8 cellular contexts compared by ENCODE assay signal in genomic region chr19:8578642-8579265, GRCh38. TPM values are rescaled to one million over a fixed set of nuclear protein-coding genes. Genes with fewer than 3 reads are reported as not detected.
DNase-seq lines count a peak whose midpoint lies in the region; ATAC-seq and TF ChIP-seq lines count a peak whose summit lies in the region.

No MANE protein-coding gene starts in this region.

- H3K36me3 ChIP-seq in IMR-90 (ENCODE audit: control insufficient read depth, insufficient read depth, low read length), result no peaks in the 10 kb centered on the region
- H3K36me3 ChIP-seq in cardiac muscle cell, result no peaks in the 10 kb centered on the region

- BruUV-seq in IMR-90 (replicated peaks; lab: Mats Ljungman, UMichigan), result no TSS peak

- no peak overlapping the region for H2BK15ac ChIP-seq in IMR-90 (ENCODE audit: low read depth, low read length)

- H3K4me3 ChIP-seq in IMR-90 (ENCODE audit: insufficient read depth, low read depth, low read length) (no peak overlapping the region), cardiac muscle cell (no peak overlapping the region)

- no peak overlapping the region for H3K23ac ChIP-seq in IMR-90 (ENCODE audit: low read depth, low read length)

- H3K9me3 Mint-ChIP-seq in activated naive CD8-positive, alpha-beta T cell (ENCODE audit: low read depth), result no peaks in the 10 kb centered on the region

- no peak overlapping the region for H3K18ac ChIP-seq in IMR-90 (ENCODE audit: low read depth, low read length)

- H3K9ac ChIP-seq in IMR-90 (ENCODE audit: low read depth, low read length), result no peak overlapping the region

- CTCF ChIA-PET in IMR-90 (lab: Yijun Ruan, JAX), result interaction anchor here (1.0 to 1.9 kb wide), 6 partner anchors 10 to 226 kb away, joined by 3 to 8 read pairs (median 4); no protein-coding TSS in a partner anchor

- H2BK20ac ChIP-seq in IMR-90 (ENCODE audit: low read depth, low read length), result no peak overlapping the region

- H3K9me3 ChIP-seq in IMR-90 (ENCODE audit: control insufficient read depth, insufficient read depth, low read length) (no peaks in the 10 kb centered on the region), cardiac muscle cell (ENCODE audit: low read depth) (no peaks in the 10 kb centered on the region)

- 13% methylated on average over 6 of the region's 17 CpGs; no CpG with 5 or more reads in 1 of the 2 experiments for WGBS in IMR-90 (ENCODE audit: extremely low coverage in 2 of 2, insufficient read length in 1 of 2), 2 experiments

- H3K4me3 Mint-ChIP-seq in activated naive CD8-positive, alpha-beta T cell, result peak overlapping the region; percentile 5

- H3K27me3 Mint-ChIP-seq in activated naive CD8-positive, alpha-beta T cell, result no peaks in the 10 kb centered on the region

- H3K36me3 Mint-ChIP-seq in activated naive CD8-positive, alpha-beta T cell, result peaks cover 4% of the 10 kb centered on the region

- TF ChIP-seq RAD21 in IMR-90 (IDR thresholded peaks at IDR 0.05; ENCODE audit: low read length), result peak; percentile 65

- dilution Hi-C loops in IMR-90 (cut with HindIII; ENCODE audit: low sequenced_read_pairs, unreplicated experiment), result no loop called here

- no peaks in the 10 kb centered on the region for H4K20me1 ChIP-seq in IMR-90 (ENCODE audit: insufficient read depth, low read length)

- H2AK9ac ChIP-seq in IMR-90 (replicated peaks; ENCODE audit: low read depth, low read length, poor library complexity), result peak overlapping the region; percentile 78

- TF ChIP-seq POLR2A in IMR-90 (IDR thresholded peaks at IDR 0.05; ENCODE audit: low read depth, low read length), result no peak

- no peak overlapping the region for H3K4me2 ChIP-seq in IMR-90 (ENCODE audit: low read depth, low read length)

- DNase-seq in Caki2 (ENCODE audit: low read depth) (peak; percentile 42), IMR-90 (peak; percentile 53), SW480 (ENCODE audit: low spot score) (peak; percentile 38), cardiac muscle cell (ENCODE audit: low read depth in 1 of 2, low spot score in 1 of 2) (peak; percentile 74 to 85), retina (peak; percentile 80)

- intact Hi-C loops in IMR-90 (cut with micrococcal nuclease), result loop anchor here (2.0 to 5.0 kb wide), 2 partner anchors 166 to 224 kb away; partner anchors contain the start of gene MARCHF2

- no peak overlapping the region for H4K8ac ChIP-seq in IMR-90 (ENCODE audit: low read depth in 2 of 2, low read length in 2 of 2)

- peak overlapping the region; percentile 34 for H3K27ac Mint-ChIP-seq in activated naive CD8-positive, alpha-beta T cell

- no peak overlapping the region for H2AK5ac ChIP-seq in IMR-90 (ENCODE audit: low read depth, low read length)

- H4K5ac ChIP-seq in IMR-90 (ENCODE audit: low read depth, low read length), result no peak overlapping the region

- H2AFZ ChIP-seq in IMR-90 (replicated peaks; ENCODE audit: low read length, poor library complexity), result peak overlapping the region; percentile 40

- H3K27me3 ChIP-seq in IMR-90 (ENCODE audit: control insufficient read depth, insufficient read depth, low read length) (no peaks in the 10 kb centered on the region), cardiac muscle cell (peaks cover 9% of the 10 kb centered on the region)

- H3K9me1 ChIP-seq in IMR-90 (ENCODE audit: insufficient read depth, low read length), result peaks cover 6% of the 10 kb centered on the region; the same call in 1 of the 2 replicates

- no peak overlapping the region for H4K91ac ChIP-seq in IMR-90 (ENCODE audit: insufficient read depth, low read depth, low read length)

- POLR2A ChIA-PET in IMR-90 (lab: Charles Lee; ENCODE audit: unreplicated experiment), result no interaction called here

- H3K79me1 ChIP-seq in IMR-90 (ENCODE audit: low read depth in 1 of 2, low read length in 2 of 2), result no peaks in the 10 kb centered on the region

- peaks cover 43% of the 10 kb centered on the region for H3K4me1 Mint-ChIP-seq in activated naive CD8-positive, alpha-beta T cell (ENCODE audit: low read depth)

- H2BK120ac ChIP-seq in IMR-90 (ENCODE audit: low read depth, low read length), result no peak overlapping the region

- no peak overlapping the region for H3K14ac ChIP-seq in IMR-90 (replicated peaks; ENCODE audit: low read depth, low read length)

- TF ChIP-seq CTCF in IMR-90 (conservative IDR thresholded peaks at IDR 0.05; ENCODE audit: low read depth, low read length), result peak; percentile 76
- TF ChIP-seq CTCF in cardiac muscle cell (IDR thresholded peaks at IDR 0.05; ENCODE audit: low read depth, low read length), result peak; percentile 96

- H3K56ac ChIP-seq in IMR-90 (ENCODE audit: extremely low read depth, insufficient read depth, low read length), result no peak overlapping the region

- no peak overlapping the region for H3K4ac ChIP-seq in IMR-90 (ENCODE audit: low read depth, low read length)

- H2BK5ac ChIP-seq in IMR-90 (ENCODE audit: low read depth, low read length, poor library complexity, severe bottlenecking), result no peak overlapping the region

- ATAC-seq in IMR-90 (ENCODE audit: low read depth), result peak; percentile 71
- ATAC-seq in GM18873 (IDR thresholded peaks at IDR 0.05; ENCODE audit: low FRiP score, unreplicated experiment), result no peak
- ATAC-seq in GM19023 (IDR thresholded peaks at IDR 0.05; ENCODE audit: unreplicated experiment), result no peak

- no peak overlapping the region for H3K27ac ChIP-seq in IMR-90 (ENCODE audit: insufficient read depth, low read length)
- H3K27ac ChIP-seq in cardiac muscle cell, result no peak overlapping the region

- in situ Hi-C loops in Caki2 (cut with HindIII; ENCODE audit: low pct_unique_long_range_greater_than_20kb, low sequenced_read_pairs) (no loop called here), IMR-90 (cut with MboI; ENCODE audit: low sequenced_read_pairs) (loop anchor here (5.0 kb wide), 1 partner anchor 256 kb away; the partner anchor contains the start of genes NDUFA7 and RPS28)

- H3K4me1 ChIP-seq in IMR-90 (ENCODE audit: control insufficient read depth, insufficient read depth, low read length), result peaks cover 5% of the 10 kb centered on the region; the same call in 1 of the 2 replicates
- H3K4me1 ChIP-seq in cardiac muscle cell (ENCODE audit: low read depth), result no peaks in the 10 kb centered on the region

TF ChIP-seq in IMR-90, 13 proteins besides CTCF, POLR2A, EP300 and RAD21:
- TF ChIP-seq NFE2L2 (IDR thresholded peaks at IDR 0.05; ENCODE audit: low read depth, low read length), result no peak
- TF ChIP-seq SMC3 (IDR thresholded peaks at IDR 0.05; ENCODE audit: low read depth, low read length), result peak; percentile 54
- no peak for TF ChIP-seq MAZ (IDR thresholded peaks at IDR 0.05; ENCODE audit: borderline replicate concordance, low read depth, low read length)

RNA-seq across cellular contexts. Expression of gene MYO1F, which starts 1.5 kb away (rescaled TPM):
- total RNA-seq in Caki2 (2014; rRNA removed; shearing (Covaris generic); ENCODE audit: low replicate concordance), result 0.03 and 0.52 TPM in 2 replicates
- total RNA-seq in IMR-90 (2012; rRNA removed) (under 0.01 and 0.18 TPM in 2 replicates), cardiac muscle cell (0.03 and 0.18 TPM in 2 replicates)
- polyA plus RNA-seq in IMR-90 (2012; rRNA removed) (0.14 TPM in 2 replicates), cardiac muscle cell (1.5 and 5.1 TPM in 2 replicates)
- 0.19 and 0.21 TPM in 2 replicates for polyA plus RNA-seq in IMR-90 (2012; cell fraction: cytosol; rRNA removed)
- 0.32 and 0.54 TPM in 2 replicates for polyA plus RNA-seq in IMR-90 (2012; cell fraction: nucleus; rRNA removed; ENCODE audit: low replicate concordance)

RNA-seq across cellular contexts. Expression of gene ADAMTS10, which starts 31.8 kb away (rescaled TPM):
- total RNA-seq in Caki2 (2014; rRNA removed; shearing (Covaris generic); ENCODE audit: low replicate concordance), result 1.2 and 4.8 TPM in 2 replicates
- total RNA-seq in IMR-90 (2012; rRNA removed), result 2.8 and 3.4 TPM in 2 replicates
- polyA plus RNA-seq in IMR-90 (2012; rRNA removed), result 11.5 and 15.1 TPM in 2 replicates
- 5.2 and 8.3 TPM in 2 replicates for polyA plus RNA-seq in IMR-90 (2012; cell fraction: cytosol; rRNA removed)
- 168 and 325 TPM in 2 replicates for polyA plus RNA-seq in IMR-90 (2012; cell fraction: nucleus; rRNA removed; ENCODE audit: low replicate concordance)
- 49.3 and 93.9 TPM in 2 replicates for total RNA-seq in cardiac muscle cell
- 27.7 and 35.6 TPM in 2 replicates for polyA plus RNA-seq in cardiac muscle cell

RNA-seq across cellular contexts. Expression of gene NFILZ, which starts 51.7 kb away (rescaled TPM):
- total RNA-seq in Caki2 (2014; rRNA removed; shearing (Covaris generic); ENCODE audit: low replicate concordance), result not detected in 2 replicates
- total RNA-seq in IMR-90 (2012; rRNA removed), result not detected in 2 replicates
- polyA plus RNA-seq in IMR-90 (2012; rRNA removed), result not detected in 2 replicates
- polyA plus RNA-seq in IMR-90 (2012; cell fraction: cytosol; rRNA removed), result not detected in 2 replicates
- polyA plus RNA-seq in IMR-90 (2012; cell fraction: nucleus; rRNA removed; ENCODE audit: low replicate concordance), result not detected in 2 replicates
- not detected in 2 replicates for total RNA-seq in cardiac muscle cell
- not detected in 2 replicates for polyA plus RNA-seq in cardiac muscle cell
